ENCODE assay signal across 8 cellular contexts in the genomic region with DNA sequence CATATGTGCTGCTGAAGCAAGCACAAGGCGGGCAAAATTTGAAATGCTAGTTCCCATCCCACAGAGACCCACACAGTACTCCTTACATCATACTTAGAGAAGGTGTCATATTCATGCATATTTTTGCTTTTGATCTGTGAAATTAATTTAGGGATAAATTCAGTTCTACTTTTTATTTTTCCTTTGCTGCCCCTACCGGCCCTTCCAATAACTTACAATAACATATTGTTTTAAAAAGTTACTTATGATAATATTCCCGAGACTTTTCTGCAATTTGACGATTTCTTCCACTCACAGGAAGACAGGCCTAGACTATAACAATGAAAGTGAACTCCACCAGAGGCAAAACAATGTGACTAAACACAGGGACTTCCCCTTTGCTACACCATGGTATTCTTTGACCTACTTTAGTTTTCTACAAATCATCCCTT.
DNase-seq lines count a peak whose midpoint lies in the region; ATAC-seq and TF ChIP-seq lines count a peak whose summit lies in the region.

No MANE protein-coding gene starts in this region.

- peak; percentile 98 for ATAC-seq in effector memory CD8-positive, alpha-beta T cell (replicated peaks)
- ATAC-seq in HG03469 (IDR thresholded peaks at IDR 0.05; ENCODE audit: unreplicated experiment) (no peak), HG03460 (IDR thresholded peaks at IDR 0.05; ENCODE audit: unreplicated experiment) (no peak)

- H3K27me3 ChIP-seq in rectal smooth muscle tissue (ENCODE audit: control insufficient read depth, insufficient read depth, low read length) = no peaks in the 10 kb centered on the region

- H3K36me3 ChIP-seq in rectal smooth muscle tissue (ENCODE audit: control insufficient read depth, insufficient read depth, low read length) = no peaks in the 10 kb centered on the region

- peaks cover 2% of the 10 kb centered on the region for H3K36me3 Mint-ChIP-seq in effector memory CD8-positive, alpha-beta T cell (ENCODE audit: insufficient read depth)

- H3K4me1 Mint-ChIP-seq in effector memory CD8-positive, alpha-beta T cell (ENCODE audit: low read depth in 2 of 2) = peaks cover 30 to 51% of the 10 kb centered on the region in 2 donors

- DNase-seq in GM13976 (ENCODE audit: low spot score) (peak; percentile 33), NCI-H69 (lab: John Stamatoyannopoulos, UW) (peak; percentile 43), LoVo (ENCODE audit: low spot score) (no peak), hepatic stellate cell (ENCODE audit: low spot score) (no peak)
- DNase-seq in effector memory CD8-positive, alpha-beta T cell = peak; percentile 21 to 28 (median 27)

- H3K27ac Mint-ChIP-seq in effector memory CD8-positive, alpha-beta T cell = peak overlapping the region; percentile 88 to 93

- peaks cover 20% of the 10 kb centered on the region for H3K4me1 ChIP-seq in rectal smooth muscle tissue (ENCODE audit: control insufficient read depth, insufficient read depth, low read length)

- H3K4me3 ChIP-seq in rectal smooth muscle tissue (ENCODE audit: low read length) = no peak overlapping the region

- in situ Hi-C loops in GM13976 (cut with MboI; ENCODE audit: low sequenced_read_pairs, unreplicated experiment) = loop anchor here (10.0 kb wide), 1 partner anchor 515 kb away; no protein-coding TSS in a partner anchor

- no peaks in the 10 kb centered on the region for H3K27me3 Mint-ChIP-seq in effector memory CD8-positive, alpha-beta T cell

- TF ChIP-seq CTCF in GM13976 (IDR thresholded peaks at IDR 0.05; ENCODE audit: borderline replicate concordance, control extremely low read depth, extremely low read depth, insufficient read depth, missing control alignments) = no peak

- no peak overlapping the region for H3K9ac ChIP-seq in rectal smooth muscle tissue (ENCODE audit: low read length)

- H3K27ac ChIP-seq in rectal smooth muscle tissue (ENCODE audit: low read depth, low read length) = peak overlapping the region; percentile 22

- H3K4me3 Mint-ChIP-seq in effector memory CD8-positive, alpha-beta T cell = peak overlapping the region; percentile 50 to 64

- no peaks in the 10 kb centered on the region for H3K9me3 Mint-ChIP-seq in effector memory CD8-positive, alpha-beta T cell

Comparison
In these comparisons a context has a peak if more than half of its experiments do, and no peak if none do; other contexts are left out.
1. DNase-seq: peak in GM13976 (single experiment), NCI-H69 (single experiment) and effector memory CD8-positive, alpha-beta T cell (3 of 3); none in LoVo (single experiment) and hepatic stellate cell (single experiment).